Comparison of ENCODE assay signal across 17 cellular contexts in genomic region chr9:115939065-115939765, GRCh38.
DNase-seq lines count a peak whose midpoint lies in the region; ATAC-seq and TF ChIP-seq lines count a peak whose summit lies in the region.
"Had no signal": no experiment of that assay in that cellular context is flagged by ENCODE, and none has a peak within 500 bp of the region (broad histone marks: within the 10 kb centered on the region; RNA-seq: fewer than 3 reads in every experiment).

No MANE protein-coding gene starts in this region.

- H3K27me3 Mint-ChIP-seq in activated CD4-positive, alpha-beta T cell treated with anti-CD3 and anti-CD28 coated beads for 36 hours: peaks cover 7% of the 10 kb centered on the region
- H3K27me3 Mint-ChIP-seq: memory B cell had no signal

- H3K36me3 Mint-ChIP-seq in activated CD4-positive, alpha-beta T cell treated with anti-CD3 and anti-CD28 coated beads for 36 hours (ENCODE audit: low read depth): no peaks in the 10 kb centered on the region
- H3K36me3 Mint-ChIP-seq: memory B cell had no signal

- H3K4me3 Mint-ChIP-seq in activated CD4-positive, alpha-beta T cell treated with anti-CD3 and anti-CD28 coated beads for 36 hours: no peak overlapping the region
- H3K4me3 Mint-ChIP-seq: activated T-cell treated with anti-CD3 and anti-CD28 coated beads, Interleukin-2, amount 50 U/mL, for 72 hours; memory B cell; nephron progenitor cell had no signal

- intact Hi-C loops in activated CD4-positive, alpha-beta T cell treated with anti-CD3 and anti-CD28 coated beads for 36 hours (cut with DNase I, micrococcal nuclease): no loop called here
- intact Hi-C loops in sciatic nerve (cut with DNase I): no loop called here

- TF ChIP-seq CTCF in cardiac fibroblast (IDR thresholded peaks at IDR 0.05; ENCODE audit: low read depth, low read length): no peak

- no peak for ATAC-seq in activated CD4-positive, alpha-beta T cell treated with anti-CD3 and anti-CD28 coated beads for 36 hours
- ATAC-seq in sciatic nerve: no peak
- ATAC-seq: activated T-cell treated with anti-CD3 and anti-CD28 coated beads, Interleukin-2, amount 50 U/mL, for 72 hours; gastrocnemius medialis had no signal

- POLR2A ChIA-PET in activated CD4-positive, alpha-beta T cell treated with anti-CD3 and anti-CD28 coated beads for 36 hours (lab: Charles Lee): no interaction called here

- no peaks in the 10 kb centered on the region for H3K4me1 Mint-ChIP-seq in activated CD4-positive, alpha-beta T cell treated with anti-CD3 and anti-CD28 coated beads for 36 hours
- H3K4me1 Mint-ChIP-seq: memory B cell had no signal

- CTCF ChIA-PET in activated CD4-positive, alpha-beta T cell treated with anti-CD3 and anti-CD28 coated beads for 36 hours (lab: Charles Lee): no interaction called here

- H3K27ac Mint-ChIP-seq in activated CD4-positive, alpha-beta T cell treated with anti-CD3 and anti-CD28 coated beads for 36 hours: no peak overlapping the region
- H3K27ac Mint-ChIP-seq: activated T-cell treated with anti-CD3 and anti-CD28 coated beads, Interleukin-2, amount 50 U/mL, for 72 hours; memory B cell; nephron progenitor cell had no signal

- peaks cover 2% of the 10 kb centered on the region for H3K9me3 Mint-ChIP-seq in activated CD4-positive, alpha-beta T cell treated with anti-CD3 and anti-CD28 coated beads for 36 hours (ENCODE audit: low read depth)
- H3K9me3 Mint-ChIP-seq: nephron progenitor cell had no signal

- H3K4me3 ChIP-seq in cardiac fibroblast (replicated peaks in 1 of 2; ENCODE audit: low read depth in 2 of 2, low read length in 2 of 2): peak overlapping the region in 1 of 2 donors; percentile 3
- H3K4me3 ChIP-seq: gastrocnemius medialis, thyroid gland had no signal

- DNase-seq in Daoy (ENCODE audit: low read depth): peak; percentile 40
- peak; percentile 40 for DNase-seq in M059J (ENCODE audit: low read depth)
- DNase-seq in cardiac fibroblast (ENCODE audit: low read depth in 2 of 2): peak; percentile 81 to 90
- DNase-seq in kidney glomerular epithelial cell (lab: John Stamatoyannopoulos, UW): peak; percentile 18
- no peak for DNase-seq in activated CD4-positive, alpha-beta T cell treated with anti-CD3 and anti-CD28 coated beads for 36 hours
- DNase-seq in sciatic nerve (ENCODE audit: low spot score): no peak
- DNase-seq in hepatic stellate cell (ENCODE audit: low spot score): no peak
- no peak for DNase-seq in OCI-M2 (lab: John Stamatoyannopoulos, UW; ENCODE audit: unreplicated experiment)
- DNase-seq: activated CD4-positive, alpha-beta T cell treated with anti-CD3 and anti-CD28 coated beads, Interleukin-2, amount 50 U/mL, for 48 hours; activated T-cell treated with anti-CD3 and anti-CD28 coated beads, Interleukin-2, amount 50 U/mL, for 72 hours; DMS 273 treated with DMSO at 0.1 percent for 48 hours; gastrocnemius medialis; nephron progenitor cell; NK-92 treated with Interleukin-12 subunit alpha and Interleukin-12 subunit beta, amount 100 ng/mL, for 24 hours; stimulated activated CD4-positive, alpha-beta T cell treated with anti-CD3 and anti-CD28 coated beads, Interleukin-4, amount 100 ng/mL, for 1 hour; thyroid gland had no signal

Comparison
In these comparisons a context has a peak if more than half of its experiments do, and no peak if none do; other contexts are left out.
1. DNase-seq: peak in Daoy (single experiment), M059J (single experiment), cardiac fibroblast (2 of 2) and kidney glomerular epithelial cell (single experiment); none in activated CD4-positive, alpha-beta T cell treated with anti-CD3 and anti-CD28 coated beads for 36 hours (single experiment), sciatic nerve (single experiment), hepatic stellate cell (single experiment) and OCI-M2 (single experiment).